In genomic region chr21:25995283-25995682, GRCh38 we compare ENCODE assay signal across 19 cellular contexts.
"Had no signal": no experiment of that assay in that cellular context is flagged by ENCODE, and none has a peak within 500 bp of the region (broad histone marks: within the 10 kb centered on the region; RNA-seq: fewer than 3 reads in every experiment).

No MANE protein-coding gene starts in this region.

- H3K4me1 Mint-ChIP-seq: natural killer cell had no signal

- H3K4me1 ChIP-seq: colonic mucosa, parathyroid adenoma, spleen, uterus had no signal

- H3K27ac ChIP-seq: colonic mucosa, gastroesophageal sphincter, hepatocyte, parathyroid adenoma, spleen, uterus had no signal

- H3K36me3 Mint-ChIP-seq: natural killer cell had no signal

- H3K4me3 Mint-ChIP-seq: activated T-cell treated with anti-CD3 and anti-CD28 coated beads, Interleukin-2, amount 50 U/mL, for 72 hours; natural killer cell; stimulated activated naive B cell treated with anti-CD40 and anti-IgM and Interleukin-4, amounts not matched to agents 10 μg/mL and 1 μg/mL and 100 μg/mL, for 72 hours had no signal

- H3K9me3 ChIP-seq: colonic mucosa, gastroesophageal sphincter, spleen, tibial nerve, uterus had no signal

- H3K27me3 Mint-ChIP-seq: stimulated activated naive B cell treated with anti-CD40 and anti-IgM and Interleukin-4, amounts not matched to agents 10 μg/mL and 1 μg/mL and 100 μg/mL, for 72 hours had no signal

- ATAC-seq: activated CD4-positive, CD25-positive, alpha-beta regulatory T cell treated with anti-CD3 and anti-CD28 coated beads, Interleukin-2, amount 50 U/mL, for 24 hours; activated T-cell treated with anti-CD3 and anti-CD28 coated beads, Interleukin-2, amount 50 U/mL, for 72 hours; esophagus mucosa; gastroesophageal sphincter; left colon; natural killer cell; stimulated activated naive B cell treated with anti-CD40 and anti-IgM and Interleukin-4, amounts not matched to agents 10 μg/mL and 1 μg/mL and 100 μg/mL, for 72 hours had no signal

- H3K36me3 ChIP-seq: colonic mucosa, uterus had no signal

- H3K9me3 Mint-ChIP-seq: activated T-cell treated with anti-CD3 and anti-CD28 coated beads, Interleukin-2, amount 50 U/mL, for 72 hours; natural killer cell; stimulated activated naive B cell treated with anti-CD40 and anti-IgM and Interleukin-4, amounts not matched to agents 10 μg/mL and 1 μg/mL and 100 μg/mL, for 72 hours had no signal

- DNase-seq: activated CD4-positive, alpha-beta T cell treated with anti-CD3 and anti-CD28 coated beads, Interleukin-2, amount 50 U/mL, for 1 hour; activated effector memory CD4-positive, alpha-beta T cell treated with anti-CD3 and anti-CD28 coated beads, Interleukin-2, amount 50 U/mL, for 16 hours; activated naive CD4-positive, alpha-beta T cell treated with anti-CD3 and anti-CD28 coated beads, Interleukin-2, amount 50 U/mL, for 16 hours; activated T-cell treated with anti-CD3 and anti-CD28 coated beads, Interleukin-2, amount 50 U/mL, for 72 hours; colonic mucosa; left colon; natural killer cell; retina; spleen; stimulated activated naive B cell treated with anti-CD40 and anti-IgM and Interleukin-4, amounts not matched to agents 10 μg/mL and 1 μg/mL and 100 μg/mL, for 72 hours; uterus had no signal

- H3K27me3 ChIP-seq: colonic mucosa, gastroesophageal sphincter, hepatocyte, spleen, tibial nerve, uterus had no signal

- FAIRE-seq: astrocyte had no signal

- H3K4me3 ChIP-seq: colonic mucosa, gastroesophageal sphincter, hepatocyte, lung, spleen, tibial nerve, uterus had no signal

- H3K27ac Mint-ChIP-seq: activated T-cell treated with anti-CD3 and anti-CD28 coated beads, Interleukin-2, amount 50 U/mL, for 72 hours; natural killer cell; stimulated activated naive B cell treated with anti-CD40 and anti-IgM and Interleukin-4, amounts not matched to agents 10 μg/mL and 1 μg/mL and 100 μg/mL, for 72 hours had no signal
